In genomic region chr2:219119422-219120043, GRCh38 we compare ENCODE assay signal across 8 cellular contexts. TPM values are rescaled to one million over a fixed set of nuclear protein-coding genes. Genes with fewer than 3 reads are reported as not detected.
DNase-seq lines count a peak whose midpoint lies in the region; ATAC-seq and TF ChIP-seq lines count a peak whose summit lies in the region.

No MANE protein-coding gene starts in this region.

- intact Hi-C loops in natural killer cell (cut with micrococcal nuclease), result loop anchor here (1.0 kb wide), 2 partner anchors 61 to 90 kb away; no protein-coding TSS in a partner anchor

- no peak overlapping the region for H3K27ac Mint-ChIP-seq in natural killer cell
- H3K27ac Mint-ChIP-seq in natural killer cell treated with Interleukin-12 subunit alpha and Interleukin-12 subunit beta and Interleukin-15 and Interleukin-18, amount 100 ng/mL, for 72 hours, result no peak overlapping the region
- H3K27ac Mint-ChIP-seq in naive B cell, result peak overlapping the region in 2 of 6 donors; percentile 56 to 74

- no peak for TF ChIP-seq POLR2A in erythroblast (IDR thresholded peaks at IDR 0.05; ENCODE audit: low read length)

- H3K9me3 Mint-ChIP-seq in natural killer cell (no peaks in the 10 kb centered on the region), naive B cell (no peaks in the 10 kb centered on the region)
- H3K9me3 Mint-ChIP-seq in natural killer cell treated with Interleukin-12 subunit alpha and Interleukin-12 subunit beta and Interleukin-15 and Interleukin-18, amount 100 ng/mL, for 72 hours, result no peaks in the 10 kb centered on the region

- DNase-seq in natural killer cell (peak; percentile 35), NCI-H526 (lab: John Stamatoyannopoulos, UW) (peak; percentile 19 to 71), erythroblast (lab: John Stamatoyannopoulos, UW) (peak; percentile 39 to 69), naive B cell (peak; percentile 21), stromal cell of bone marrow (ENCODE audit: low read depth) (peak; percentile 23), NCI-H187 treated with DMSO at 0.1 percent for 48 hours (lab: John Stamatoyannopoulos, UW) (no peak)
- DNase-seq in natural killer cell treated with Interleukin-12 subunit alpha and Interleukin-12 subunit beta and Interleukin-15 and Interleukin-18, amount 100 ng/mL, for 72 hours (ENCODE audit: low spot score), result no peak
- peak; percentile 26 for DNase-seq in activated CD8-positive, alpha-beta memory T cell treated with anti-CD3 and anti-CD28 coated beads, Interleukin-2, amount 50 U/mL, for 24 hours (ENCODE audit: extremely low read depth)

- ATAC-seq in natural killer cell (peak in 2 of 3 donors; percentile 43 to 56), naive B cell (ENCODE audit: low read depth in 2 of 2) (peak; percentile 44 to 49)
- ATAC-seq in natural killer cell treated with Interleukin-12 subunit alpha and Interleukin-12 subunit beta and Interleukin-15 and Interleukin-18, amount 100 ng/mL, for 72 hours, result no peak

- peak; percentile 72 for TF ChIP-seq CTCF in natural killer cell (IDR thresholded peaks at IDR 0.05)

- H3K4me1 Mint-ChIP-seq in natural killer cell, result peaks cover 19 to 24% of the 10 kb centered on the region in 2 donors
- peaks cover 17 to 21% of the 10 kb centered on the region in 2 donors for H3K4me1 Mint-ChIP-seq in natural killer cell treated with Interleukin-12 subunit alpha and Interleukin-12 subunit beta and Interleukin-15 and Interleukin-18, amount 100 ng/mL, for 72 hours (ENCODE audit: low read depth in 2 of 2)
- H3K4me1 Mint-ChIP-seq in naive B cell, result peaks cover 5 to 37% (median 17%) of the 10 kb centered on the region in 3 donors

- no peaks in the 10 kb centered on the region for H3K27me3 Mint-ChIP-seq in natural killer cell (ENCODE audit: low read depth in 2 of 2)
- H3K27me3 Mint-ChIP-seq in natural killer cell treated with Interleukin-12 subunit alpha and Interleukin-12 subunit beta and Interleukin-15 and Interleukin-18, amount 100 ng/mL, for 72 hours, result no peaks in the 10 kb centered on the region
- no peaks in the 10 kb centered on the region for H3K27me3 Mint-ChIP-seq in naive B cell

- no peaks in the 10 kb centered on the region for H3K36me3 Mint-ChIP-seq in natural killer cell
- H3K36me3 Mint-ChIP-seq in natural killer cell treated with Interleukin-12 subunit alpha and Interleukin-12 subunit beta and Interleukin-15 and Interleukin-18, amount 100 ng/mL, for 72 hours, result no peaks in the 10 kb centered on the region
- H3K36me3 Mint-ChIP-seq in naive B cell, result no peaks in the 10 kb centered on the region

- H3K4me3 Mint-ChIP-seq in natural killer cell (no peak overlapping the region), naive B cell (no peak overlapping the region)
- no peak overlapping the region for H3K4me3 Mint-ChIP-seq in natural killer cell treated with Interleukin-12 subunit alpha and Interleukin-12 subunit beta and Interleukin-15 and Interleukin-18, amount 100 ng/mL, for 72 hours

RNA-seq across cellular contexts. Expression of gene NHEJ1, which starts 41.1 kb away (rescaled TPM):
- total RNA-seq in natural killer cell, result 10 to 100 TPM in 2 of 3 donors, 1 to 10 TPM in 1; 9.9 to 12.7 (median 11.0) TPM
- total RNA-seq in natural killer cell treated with Interleukin-12 subunit alpha and Interleukin-12 subunit beta and Interleukin-15 and Interleukin-18, amount 100 ng/mL, for 72 hours, result 10 to 100 TPM; 17.9 to 18.8 TPM
- polyA plus RNA-seq in naive B cell (ENCODE audit: low read depth in 6 of 6), result 10 to 100 TPM; 24.8 to 31.5 (median 27.7) TPM

RNA-seq across cellular contexts. Expression of gene SLC23A3, which starts 50.3 kb away (rescaled TPM):
- 1 to 10 TPM in 1 of 3 donors, under 1 TPM in 2; 0.48 to 1.1 (median 0.89) TPM for total RNA-seq in natural killer cell
- total RNA-seq in natural killer cell treated with Interleukin-12 subunit alpha and Interleukin-12 subunit beta and Interleukin-15 and Interleukin-18, amount 100 ng/mL, for 72 hours, result 1 to 10 TPM; 2.4 to 3.3 TPM
- under 1 TPM in 2 of 6 donors, not detected in 4; 0.18 to 0.24 TPM for polyA plus RNA-seq in naive B cell (ENCODE audit: low read depth in 6 of 6)

RNA-seq across cellular contexts. Expression of gene CNPPD1, which starts 57.2 kb away (rescaled TPM):
- 10 to 100 TPM; 64.4 to 72.4 (median 64.8) TPM for total RNA-seq in natural killer cell
- 10 to 100 TPM; 60.8 to 68.5 TPM for total RNA-seq in natural killer cell treated with Interleukin-12 subunit alpha and Interleukin-12 subunit beta and Interleukin-15 and Interleukin-18, amount 100 ng/mL, for 72 hours
- polyA plus RNA-seq in naive B cell (ENCODE audit: low read depth in 6 of 6), result 100 to 1,000 TPM; 112 to 157 (median 133) TPM

RNA-seq across cellular contexts. Expression of gene RETREG2, which starts 58.5 kb away (rescaled TPM):
- 10 to 100 TPM; 77.0 to 81.9 (median 79.0) TPM for total RNA-seq in natural killer cell
- total RNA-seq in natural killer cell treated with Interleukin-12 subunit alpha and Interleukin-12 subunit beta and Interleukin-15 and Interleukin-18, amount 100 ng/mL, for 72 hours, result 10 to 100 TPM; 69.3 to 79.8 TPM
- polyA plus RNA-seq in naive B cell (ENCODE audit: low read depth in 6 of 6), result 100 to 1,000 TPM in 1 of 6 donors, 10 to 100 TPM in 5; 54.7 to 113 (median 62.7) TPM

RNA-seq across cellular contexts. Expression of gene IHH, which starts 58.8 kb away (rescaled TPM):
- not detected for total RNA-seq in natural killer cell
- under 1 TPM in 1 of 2 donors, not detected in 1; 0.28 TPM for total RNA-seq in natural killer cell treated with Interleukin-12 subunit alpha and Interleukin-12 subunit beta and Interleukin-15 and Interleukin-18, amount 100 ng/mL, for 72 hours
- polyA plus RNA-seq in naive B cell (ENCODE audit: low read depth in 6 of 6), result not detected

Comparison
In these comparisons a context has a peak if more than half of its experiments do, and no peak if none do; other contexts are left out.
1. ATAC-seq: peak in natural killer cell (2 of 3) and naive B cell (2 of 2); none in natural killer cell treated with Interleukin-12 subunit alpha and Interleukin-12 subunit beta and Interleukin-15 and Interleukin-18, amount 100 ng/mL, for 72 hours (0 of 2).
2. DNase-seq: peak in natural killer cell (single experiment), NCI-H526 (2 of 2), activated CD8-positive, alpha-beta memory T cell treated with anti-CD3 and anti-CD28 coated beads, Interleukin-2, amount 50 U/mL, for 24 hours (single experiment), erythroblast (2 of 2), naive B cell (single experiment) and stromal cell of bone marrow (single experiment); none in natural killer cell treated with Interleukin-12 subunit alpha and Interleukin-12 subunit beta and Interleukin-15 and Interleukin-18, amount 100 ng/mL, for 72 hours (single experiment) and NCI-H187 treated with DMSO at 0.1 percent for 48 hours (single experiment).